In the genomic region with DNA sequence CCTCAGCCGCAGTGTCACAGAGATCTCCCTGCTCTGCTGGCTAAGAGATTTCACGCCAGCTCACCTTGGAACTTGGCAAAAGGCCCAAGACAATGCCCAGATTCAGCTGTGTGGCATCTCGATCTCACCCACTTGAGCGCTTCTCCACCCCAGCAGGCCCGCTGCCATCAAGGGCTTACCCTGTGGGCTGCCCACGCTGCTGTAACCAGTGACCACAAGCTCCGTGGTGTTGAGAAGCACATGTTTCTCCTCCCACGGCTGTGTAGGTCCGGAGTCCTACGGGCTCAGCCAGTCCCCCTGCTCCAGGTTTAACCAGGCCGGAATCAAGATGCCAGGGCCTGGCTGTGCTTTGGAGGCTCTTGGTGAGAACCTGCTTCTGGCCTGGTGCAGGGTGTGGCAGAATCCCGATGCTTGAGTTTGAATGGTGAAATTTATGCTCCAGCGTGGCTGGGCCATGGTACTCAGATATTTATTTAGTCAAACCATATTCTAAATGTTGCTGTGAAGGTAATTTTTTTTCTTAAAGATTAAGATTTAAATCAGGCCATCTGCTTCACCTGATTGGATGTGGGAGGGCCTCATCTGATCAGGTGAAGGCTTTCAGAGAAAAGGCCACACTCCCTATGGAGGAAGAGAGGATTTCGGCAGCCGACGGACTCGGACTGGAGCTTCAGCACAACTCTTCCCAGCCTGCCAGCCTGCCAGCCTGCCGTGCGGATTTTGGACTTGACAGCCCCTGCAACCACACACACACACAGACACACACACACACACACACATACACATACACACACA, we compare ENCODE assay signal across 28 cellular contexts. TPM values are rescaled to one million over a fixed set of nuclear protein-coding genes. Genes with fewer than 3 reads are reported as not detected.
"Had no signal": no experiment of that assay in that cellular context is flagged by ENCODE, and none has a peak within 500 bp of the region (broad histone marks: within the 10 kb centered on the region; RNA-seq: fewer than 3 reads in every experiment).

No MANE protein-coding gene starts in this region.

- ATAC-seq: activated naive CD4-positive, alpha-beta T cell treated with anti-CD3 and anti-CD28 coated beads, Interleukin-2, amount 50 U/mL, for 72 hours; activated T-cell treated with anti-CD3 and anti-CD28 coated beads, Interleukin-2, amount 50 U/mL, for 72 hours; esophagus mucosa; WTC11 had no signal

- H3K4me3 ChIP-seq: coronary artery, dorsolateral prefrontal cortex had no signal

- H3K27ac ChIP-seq: brain microvascular endothelial cell, coronary artery, dorsolateral prefrontal cortex, VCaP had no signal

- H3K36me3 ChIP-seq: brain microvascular endothelial cell had no signal

- DNase-seq: activated CD4-positive, alpha-beta memory T cell treated with anti-CD3 and anti-CD28 coated beads, Interleukin-2, amount 10 ng/mL, durations not matched to agents 7 days and 5 days; activated CD4-positive, alpha-beta T cell treated with anti-CD3 and anti-CD28 coated beads for 1 hour; activated CD4-positive, alpha-beta T cell treated with anti-CD3 and anti-CD28 coated beads for 4 hours; activated CD4-positive, alpha-beta T cell treated with anti-CD3 and anti-CD28 coated beads, Interleukin-2, amount 10 ng/mL, durations not matched to agents 7 days and 5 days; activated CD4-positive, alpha-beta T cell treated with anti-CD3 and anti-CD28 coated beads, Interleukin-2, amount 50 U/mL, for 4 hours; activated CD8-positive, alpha-beta memory T cell treated with anti-CD3 and anti-CD28 coated beads, Interleukin-2, amount 50 U/mL, for 48 hours; activated gamma-delta T cell; activated naive CD4-positive, alpha-beta T cell; activated naive CD4-positive, alpha-beta T cell treated with anti-CD3 and anti-CD28 coated beads, Interleukin-2, amount 10 ng/mL, durations not matched to agents 7 days and 5 days; activated naive CD8-positive, alpha-beta T cell treated with anti-CD3 and anti-CD28 coated beads, Interleukin-2, amount 10 ng/mL, durations not matched to agents 7 days and 5 days; activated T-cell treated with anti-CD3 and anti-CD28 coated beads for 4 hours; activated T-cell treated with anti-CD3 and anti-CD28 coated beads, Interleukin-2, amount 50 U/mL, for 24 hours; activated T-cell treated with anti-CD3 and anti-CD28 coated beads, Interleukin-2, amount 50 U/mL, for 72 hours; anterior cingulate cortex; brain microvascular endothelial cell; dorsolateral prefrontal cortex; effector memory CD4-positive, alpha-beta T cell; endodermal cell; foreskin fibroblast; head of caudate nucleus; T-helper 2 cell had no signal

RNA-seq across cellular contexts. Expression of gene ADRA2C, which starts 24.8 kb away (rescaled TPM):
- total RNA-seq: activated CD4-positive, alpha-beta memory T cell treated with anti-CD3 and anti-CD28 coated beads, Interleukin-2, amount 10 ng/mL, durations not matched to agents 7 days and 5 days; activated CD4-positive, alpha-beta T cell treated with anti-CD3 and anti-CD28 coated beads, Interleukin-2, amount 10 ng/mL, durations not matched to agents 7 days and 5 days; activated naive CD8-positive, alpha-beta T cell treated with anti-CD3 and anti-CD28 coated beads, Interleukin-2, amount 10 ng/mL, durations not matched to agents 7 days and 5 days; activated T-cell treated with anti-CD3 and anti-CD28 coated beads, Interleukin-2, amount 50 U/mL, for 72 hours; epithelial cell of proximal tubule; T-helper 1 cell treated with Interleukin-12 subunit alpha and Interleukin-12 subunit beta and Interleukin-4 antibody, amounts not matched to agents 30 ng/mL and 1 ng/mL, for 36 hours had no signal
